Comparison of ENCODE assay signal across 39 cellular contexts in genomic region chrX:84320023-84320422, GRCh38.
"Had no signal": no experiment of that assay in that cellular context is flagged by ENCODE, and none has a peak within 500 bp of the region (broad histone marks: within the 10 kb centered on the region; RNA-seq: fewer than 3 reads in every experiment).

No MANE protein-coding gene starts in this region.

- H3K27ac ChIP-seq: adrenal gland, breast epithelium, cardiac muscle cell, esophagus muscularis mucosa, foreskin keratinocyte, gastrocnemius medialis, heart right ventricle, WERI-Rb-1 had no signal

- H3K4me3 ChIP-seq: adrenal gland, breast epithelium, cardiac muscle cell, esophagus muscularis mucosa, gastrocnemius medialis, heart right ventricle had no signal

- H3K27me3 Mint-ChIP-seq: activated CD4-positive, alpha-beta memory T cell treated with anti-CD3 and anti-CD28 coated beads for 36 hours; activated CD4-positive, alpha-beta T cell treated with anti-CD3 and anti-CD28 coated beads for 36 hours; activated CD4-positive, alpha-beta T cell treated with anti-CD3 and anti-CD28 coated beads, Interleukin-2, amount 10 ng/mL, durations not matched to agents 24 days and 14 days; activated CD8-positive, alpha-beta memory T cell treated with anti-CD3 and anti-CD28 coated beads, Interleukin-2, amount 10 ng/mL, durations not matched to agents 7 days and 5 days; activated naive CD4-positive, alpha-beta T cell treated with anti-CD3 and anti-CD28 coated beads, Interleukin-2, amount 50 U/mL, for 24 hours; activated naive CD8-positive, alpha-beta T cell treated with anti-CD3 and anti-CD28 coated beads for 36 hours; activated naive CD8-positive, alpha-beta T cell treated with anti-CD3 and anti-CD28 coated beads, Interleukin-2, amount 50 U/mL, for 24 hours; brain; central memory CD8-positive, alpha-beta T cell; effector memory CD8-positive, alpha-beta T cell; T-helper 17 cell had no signal

- H3K27me3 ChIP-seq: adrenal gland, cardiac muscle cell, esophagus muscularis mucosa, foreskin keratinocyte, gastrocnemius medialis, heart right ventricle had no signal

- DNase-seq: activated CD4-positive, alpha-beta memory T cell treated with anti-CD3 and anti-CD28 coated beads for 36 hours; activated CD4-positive, alpha-beta T cell treated with anti-CD3 and anti-CD28 coated beads for 36 hours; activated CD4-positive, alpha-beta T cell treated with anti-CD3 and anti-CD28 coated beads, Interleukin-2, amount 10 ng/mL, durations not matched to agents 24 days and 14 days; activated CD4-positive, CD25-positive, alpha-beta regulatory T cell; activated CD4-positive, CD25-positive, alpha-beta regulatory T cell treated with anti-CD3 and anti-CD28 coated beads, Interleukin-2, amount 50 U/mL, for 72 hours; activated CD8-positive, alpha-beta memory T cell treated with anti-CD3 and anti-CD28 coated beads, Interleukin-2, amount 10 ng/mL, durations not matched to agents 7 days and 5 days; activated CD8-positive, alpha-beta memory T cell treated with anti-CD3 and anti-CD28 coated beads, Interleukin-2, amount 50 U/mL, for 4 hours; activated CD8-positive, alpha-beta T cell treated with anti-CD3 and anti-CD28 coated beads, Interleukin-2, amount 10 ng/mL, durations not matched to agents 7 days and 5 days; activated effector memory CD4-positive, alpha-beta T cell treated with anti-CD3 and anti-CD28 coated beads, Interleukin-2, amount 50 U/mL, for 16 hours; activated naive CD4-positive, alpha-beta T cell treated with anti-CD3 and anti-CD28 coated beads for 36 hours; activated naive CD8-positive, alpha-beta T cell treated with anti-CD3 and anti-CD28 coated beads for 36 hours; activated naive CD8-positive, alpha-beta T cell treated with anti-CD3 and anti-CD28 coated beads, Interleukin-2, amount 50 U/mL, for 24 hours; activated T-cell treated with anti-CD3 and anti-CD28 coated beads, Interleukin-2, amount 50 U/mL, for 1 hour; activated T-cell treated with anti-CD3 and anti-CD28 coated beads, Interleukin-2, amount 50 U/mL, for 48 hours; adrenal gland; amygdala; aorta; cortex of kidney; dermis blood vessel endothelial cell; effector CD4-positive, alpha-beta T cell; effector memory CD8-positive, alpha-beta T cell; erythroblast; gastrocnemius medialis; heart right ventricle; T-helper 1 cell; T-helper 17 cell; T1000; WERI-Rb-1 had no signal

- H3K9me3 Mint-ChIP-seq: activated CD4-positive, alpha-beta T cell treated with anti-CD3 and anti-CD28 coated beads, Interleukin-2, amount 10 ng/mL, durations not matched to agents 24 days and 14 days; activated naive CD4-positive, alpha-beta T cell treated with anti-CD3 and anti-CD28 coated beads, Interleukin-2, amount 50 U/mL, for 24 hours had no signal

- H3K9me3 ChIP-seq: adrenal gland, gastrocnemius medialis had no signal

- H3K36me3 Mint-ChIP-seq: activated CD4-positive, alpha-beta memory T cell treated with anti-CD3 and anti-CD28 coated beads for 36 hours; activated CD8-positive, alpha-beta memory T cell treated with anti-CD3 and anti-CD28 coated beads, Interleukin-2, amount 10 ng/mL, durations not matched to agents 7 days and 5 days; activated naive CD4-positive, alpha-beta T cell treated with anti-CD3 and anti-CD28 coated beads, Interleukin-2, amount 50 U/mL, for 24 hours; activated naive CD8-positive, alpha-beta T cell treated with anti-CD3 and anti-CD28 coated beads for 36 hours had no signal

- FAIRE-seq: colon had no signal

- H3K4me1 Mint-ChIP-seq: activated CD4-positive, alpha-beta T cell treated with anti-CD3 and anti-CD28 coated beads for 36 hours; activated CD4-positive, alpha-beta T cell treated with anti-CD3 and anti-CD28 coated beads, Interleukin-2, amount 10 ng/mL, durations not matched to agents 24 days and 14 days; activated CD8-positive, alpha-beta memory T cell treated with anti-CD3 and anti-CD28 coated beads, Interleukin-2, amount 10 ng/mL, durations not matched to agents 7 days and 5 days; activated naive CD4-positive, alpha-beta T cell treated with anti-CD3 and anti-CD28 coated beads, Interleukin-2, amount 50 U/mL, for 24 hours; activated naive CD8-positive, alpha-beta T cell treated with anti-CD3 and anti-CD28 coated beads for 36 hours; activated naive CD8-positive, alpha-beta T cell treated with anti-CD3 and anti-CD28 coated beads, Interleukin-2, amount 50 U/mL, for 24 hours; brain; central memory CD8-positive, alpha-beta T cell; T-helper 17 cell had no signal

- H3K4me1 ChIP-seq: adrenal gland, breast epithelium, foreskin keratinocyte, gastrocnemius medialis, heart right ventricle had no signal

- ATAC-seq: activated CD4-positive, alpha-beta T cell treated with anti-CD3 and anti-CD28 coated beads for 36 hours; activated CD8-positive, alpha-beta memory T cell treated with anti-CD3 and anti-CD28 coated beads, Interleukin-2, amount 10 ng/mL, durations not matched to agents 7 days and 5 days; activated CD8-positive, alpha-beta T cell treated with anti-CD3 and anti-CD28 coated beads, Interleukin-2, amount 10 ng/mL, durations not matched to agents 7 days and 5 days; activated naive CD8-positive, alpha-beta T cell treated with anti-CD3 and anti-CD28 coated beads, Interleukin-2, amount 50 U/mL, for 24 hours; effector memory CD8-positive, alpha-beta T cell; foreskin keratinocyte; gastrocnemius medialis; heart right ventricle; T-helper 17 cell had no signal

- H3K36me3 ChIP-seq: adrenal gland, breast epithelium, cardiac muscle cell, esophagus muscularis mucosa, gastrocnemius medialis, WERI-Rb-1 had no signal

- H3K27ac Mint-ChIP-seq: activated CD4-positive, alpha-beta memory T cell treated with anti-CD3 and anti-CD28 coated beads for 36 hours; activated CD4-positive, alpha-beta T cell treated with anti-CD3 and anti-CD28 coated beads for 36 hours; activated CD4-positive, alpha-beta T cell treated with anti-CD3 and anti-CD28 coated beads, Interleukin-2, amount 10 ng/mL, durations not matched to agents 24 days and 14 days; activated CD8-positive, alpha-beta memory T cell treated with anti-CD3 and anti-CD28 coated beads, Interleukin-2, amount 10 ng/mL, durations not matched to agents 7 days and 5 days; activated CD8-positive, alpha-beta T cell treated with anti-CD3 and anti-CD28 coated beads, Interleukin-2, amount 10 ng/mL, durations not matched to agents 7 days and 5 days; activated naive CD4-positive, alpha-beta T cell treated with anti-CD3 and anti-CD28 coated beads for 36 hours; activated naive CD4-positive, alpha-beta T cell treated with anti-CD3 and anti-CD28 coated beads, Interleukin-2, amount 50 U/mL, for 24 hours; activated naive CD8-positive, alpha-beta T cell treated with anti-CD3 and anti-CD28 coated beads for 36 hours; activated naive CD8-positive, alpha-beta T cell treated with anti-CD3 and anti-CD28 coated beads, Interleukin-2, amount 50 U/mL, for 24 hours; activated T-helper 1 cell treated with anti-CD3 and anti-CD28 coated beads, Interleukin-12 subunit alpha, Interleukin-12 subunit beta, Interleukin-2, Interleukin-4 antibody, amounts not matched to agents 30 ng/mL and 10 ng/mL and 1 ng/mL, durations not matched to agents 14 hours and 24 hours and 36 hours; activated T-helper 2 cell treated with anti-CD3 and anti-CD28 coated beads, Interferon-gamma antibody, Interleukin-2, Interleukin-4, amounts not matched to agents 10 μg/mL and 5 μg/mL and 100 μg/mL, durations not matched to agents 14 hours and 24 hours and 36 hours; effector memory CD8-positive, alpha-beta T cell; T-helper 17 cell; T-helper 2 cell treated with Interferon-gamma antibody and Interleukin-4, amounts not matched to agents 5 μg/mL and 100 μg/mL, for 36 hours had no signal

- H3K4me3 Mint-ChIP-seq: activated CD4-positive, alpha-beta memory T cell treated with anti-CD3 and anti-CD28 coated beads for 36 hours; activated CD4-positive, alpha-beta T cell treated with anti-CD3 and anti-CD28 coated beads for 36 hours; activated CD4-positive, alpha-beta T cell treated with anti-CD3 and anti-CD28 coated beads, Interleukin-2, amount 10 ng/mL, durations not matched to agents 24 days and 14 days; activated CD8-positive, alpha-beta memory T cell treated with anti-CD3 and anti-CD28 coated beads, Interleukin-2, amount 10 ng/mL, durations not matched to agents 7 days and 5 days; activated CD8-positive, alpha-beta T cell treated with anti-CD3 and anti-CD28 coated beads, Interleukin-2, amount 10 ng/mL, durations not matched to agents 7 days and 5 days; activated naive CD4-positive, alpha-beta T cell treated with anti-CD3 and anti-CD28 coated beads for 36 hours; activated naive CD4-positive, alpha-beta T cell treated with anti-CD3 and anti-CD28 coated beads, Interleukin-2, amount 50 U/mL, for 24 hours; activated naive CD8-positive, alpha-beta T cell treated with anti-CD3 and anti-CD28 coated beads for 36 hours; activated naive CD8-positive, alpha-beta T cell treated with anti-CD3 and anti-CD28 coated beads, Interleukin-2, amount 50 U/mL, for 24 hours; activated T-helper 1 cell treated with anti-CD3 and anti-CD28 coated beads, Interleukin-12 subunit alpha, Interleukin-12 subunit beta, Interleukin-2, Interleukin-4 antibody, amounts not matched to agents 30 ng/mL and 10 ng/mL and 1 ng/mL, durations not matched to agents 14 hours and 24 hours and 36 hours; brain; central memory CD8-positive, alpha-beta T cell; effector memory CD8-positive, alpha-beta T cell; T-helper 17 cell; T-helper 2 cell treated with Interferon-gamma antibody and Interleukin-4, amounts not matched to agents 5 μg/mL and 100 μg/mL, for 36 hours had no signal
